ENCODE assay signal across 1 cellular context in genomic region chr11:69205929-69206612, GRCh38.
TF ChIP-seq lines count a peak whose summit lies in the region.

No MANE protein-coding gene starts in this region.

TF ChIP-seq in A549, 52 proteins besides CTCF, POLR2A, EP300 and RAD21 (continued from another document):
- TF ChIP-seq HMGXB4 (CRISPR knock-in tag; IDR thresholded peaks at IDR 0.05; ENCODE audit: borderline replicate concordance) (no peak), ZFP36 (IDR thresholded peaks at IDR 0.05; ENCODE audit: borderline replicate concordance, partially characterized antibody) (peak; percentile 62)
